Comparison of ENCODE assay signal across 12 cellular contexts in genomic region chr10:59079386-59080226, GRCh38.
DNase-seq lines count a peak whose midpoint lies in the region; ATAC-seq, FAIRE-seq and TF ChIP-seq lines count a peak whose summit lies in the region.
"Had no signal": no experiment of that assay in that cellular context is flagged by ENCODE, and none has a peak within 500 bp of the region (broad histone marks: within the 10 kb centered on the region; RNA-seq: fewer than 3 reads in every experiment).

No MANE protein-coding gene starts in this region.

- no peak for ATAC-seq in HepG2
- ATAC-seq in CD8-positive, alpha-beta T cell, result no peak
- no peak for ATAC-seq in HG02623 (IDR thresholded peaks at IDR 0.05; ENCODE audit: unreplicated experiment)
- ATAC-seq: effector memory CD8-positive, alpha-beta T cell; Panc1 had no signal

- no peak overlapping the region for H3K4me3 ChIP-seq in ACC112 (ENCODE audit: low read depth, low read length)
- H3K4me3 ChIP-seq in HepG2 (replicated peaks in 1 of 3; ENCODE audit: insufficient read depth in 1 of 3, low read depth in 2 of 3, low read length in 3 of 3), result no peak overlapping the region
- no peak overlapping the region for H3K4me3 ChIP-seq in CD8-positive, alpha-beta T cell (ENCODE audit: low read depth, low read length)
- H3K4me3 ChIP-seq: BLaER1 treated with 17β-estradiol and CSF1 and Interleukin-3, amounts not matched to agents 10 nM and 100 nM had no signal

- CTCF ChIA-PET in HepG2 (lab: Yijun Ruan, JAX; ENCODE audit: low intra/inter-chr PET ratio, low total read pairs), result no interaction called here
- CTCF ChIA-PET in CD8-positive, alpha-beta T cell (lab: Charles Lee), result no interaction called here

- DNase-seq in LHCN-M2 (ENCODE audit: low read depth), result peak; percentile 90
- DNase-seq in HepG2 (ENCODE audit: low spot score), result peak; percentile 39
- no peak for DNase-seq in NCI-H82 treated with DMSO at 0.1 percent for 48 hours (lab: John Stamatoyannopoulos, UW; ENCODE audit: unreplicated experiment)
- no peak for DNase-seq in CD8-positive, alpha-beta T cell
- DNase-seq in central memory CD4-positive, alpha-beta T cell, result no peak
- DNase-seq: effector memory CD8-positive, alpha-beta T cell had no signal

- H3K4me1 Mint-ChIP-seq in CD8-positive, alpha-beta T cell (ENCODE audit: low read depth), result no peaks in the 10 kb centered on the region

- peak in 1 of 2 experiments; percentile 31; a peak in 1 of 4 replicates for TF ChIP-seq EP300 in HepG2 (IDR thresholded peaks at IDR 0.05; ENCODE audit: low read depth in 2 of 2, low read length in 2 of 2)
- no peak for TF ChIP-seq EP300 in HepG2 (CRISPR knock-in tag; IDR thresholded peaks at IDR 0.05; ENCODE audit: borderline replicate concordance)

- 77% methylated on average over 4 of the region's 4 CpGs for WGBS in HepG2 (ENCODE audit: low lambda C conversion rate)

- no peaks in the 10 kb centered on the region for H3K79me2 ChIP-seq in ACC112 (ENCODE audit: control insufficient read depth, insufficient read depth, low read length, unreplicated experiment)
- peaks cover 10% of the 10 kb centered on the region for H3K79me2 ChIP-seq in HepG2 (ENCODE audit: insufficient read depth, low read length)

- H3K9ac ChIP-seq in HepG2 (ENCODE audit: insufficient read depth, low read depth, low read length), result no peak overlapping the region
- H3K9ac ChIP-seq: BLaER1 treated with 17β-estradiol and CSF1 and Interleukin-3, amounts not matched to agents 10 nM and 100 nM had no signal

- no peak for TF ChIP-seq RAD21 in HepG2 (CRISPR knock-in tag; IDR thresholded peaks at IDR 0.05)

- H3K36me3 ChIP-seq in ACC112 (ENCODE audit: insufficient read depth, low read length), result no peaks in the 10 kb centered on the region
- H3K36me3 ChIP-seq in HepG2 (replicated peaks in 1 of 2; ENCODE audit: control insufficient read depth in 1 of 2, insufficient read depth in 2 of 2, low read length in 2 of 2), result no peaks in the 10 kb centered on the region
- no peaks in the 10 kb centered on the region for H3K36me3 ChIP-seq in CD8-positive, alpha-beta T cell (ENCODE audit: insufficient read depth, low read length)
- H3K36me3 ChIP-seq: BLaER1 treated with 17β-estradiol and CSF1 and Interleukin-3, amounts not matched to agents 10 nM and 100 nM had no signal

- no peaks in the 10 kb centered on the region for H3K9me3 Mint-ChIP-seq in CD8-positive, alpha-beta T cell
- H3K9me3 Mint-ChIP-seq: neural crest cell had no signal

- no peak for TF ChIP-seq CTCF in HepG2 (CRISPR knock-in tag; IDR thresholded peaks at IDR 0.05)
- TF ChIP-seq CTCF in CD8-positive, alpha-beta T cell (IDR thresholded peaks at IDR 0.05), result no peak

- in situ Hi-C loops in HepG2 (cut with HindIII; ENCODE audit: extremely low pct_ligation_motif_present, low pct_unique_long_range_greater_than_20kb), result loop anchor here (10.0 kb wide), 2 partner anchors 95 to 115 kb away; partner anchors contain the start of gene PHYHIPL

- no peak for TF ChIP-seq POLR2A in HepG2 (IDR thresholded peaks at IDR 0.05; ENCODE audit: insufficient read depth in 1 of 2, low read depth in 2 of 2, low read length in 2 of 2)

- no peak overlapping the region for H3K4me3 Mint-ChIP-seq in CD8-positive, alpha-beta T cell
- H3K4me3 Mint-ChIP-seq: effector memory CD8-positive, alpha-beta T cell; neural crest cell had no signal

- H4K20me1 ChIP-seq in HepG2 (ENCODE audit: insufficient read depth, low read length), result no peaks in the 10 kb centered on the region
- H4K20me1 ChIP-seq: BLaER1 treated with 17β-estradiol and CSF1 and Interleukin-3, amounts not matched to agents 10 nM and 100 nM had no signal

- FAIRE-seq in HepG2 (lab: Jason Lieb, UNC), result no peak

- H3K4me1 ChIP-seq in ACC112 (ENCODE audit: control insufficient read depth, insufficient read depth, low read length, unreplicated experiment) (peaks cover 18% of the 10 kb centered on the region), HepG2 (ENCODE audit: insufficient read depth, low read length) (peaks cover 67% of the 10 kb centered on the region)
- no peaks in the 10 kb centered on the region for H3K4me1 ChIP-seq in CD8-positive, alpha-beta T cell (ENCODE audit: insufficient read depth, low read length)

- no peaks in the 10 kb centered on the region for H3K27me3 Mint-ChIP-seq in CD8-positive, alpha-beta T cell (ENCODE audit: low read depth)
- H3K27me3 Mint-ChIP-seq: effector memory CD8-positive, alpha-beta T cell had no signal

- no TSS peak for BruUV-seq in HepG2 (replicated peaks; lab: Mats Ljungman, UMichigan)

- H3K27ac Mint-ChIP-seq in CD8-positive, alpha-beta T cell, result no peak overlapping the region
- H3K27ac Mint-ChIP-seq: effector memory CD8-positive, alpha-beta T cell had no signal

- intact Hi-C loops in HepG2 (cut with micrococcal nuclease; ENCODE audit: unreplicated experiment), result no loop called here
- intact Hi-C loops in CD8-positive, alpha-beta T cell (cut with DNase I, micrococcal nuclease), result no loop called here

- no peak overlapping the region for H2AFZ ChIP-seq in ACC112 (ENCODE audit: low read length, unreplicated experiment)
- H2AFZ ChIP-seq in HepG2 (ENCODE audit: low read length), result peak overlapping the region; percentile 35

- peaks cover 4% of the 10 kb centered on the region; the same call in 1 of the 2 replicates for H3K27me3 ChIP-seq in ACC112 (ENCODE audit: insufficient read depth, low read length)
- no peaks in the 10 kb centered on the region for H3K27me3 ChIP-seq in HepG2 (ENCODE audit: control insufficient read depth in 1 of 2, insufficient read depth in 2 of 2, low read length in 2 of 2)
- no peaks in the 10 kb centered on the region for H3K27me3 ChIP-seq in CD8-positive, alpha-beta T cell (ENCODE audit: insufficient read depth, low read length)
- H3K27me3 ChIP-seq: BLaER1 treated with 17β-estradiol and CSF1 and Interleukin-3, amounts not matched to agents 10 nM and 100 nM had no signal

- POLR2A ChIA-PET in HepG2 (lab: Yijun Ruan, JAX), result interaction anchor here (1.0 kb wide), 1 partner anchor 85 kb away, joined by 3 read pairs; no protein-coding TSS in a partner anchor
- POLR2A ChIA-PET in CD8-positive, alpha-beta T cell (lab: Charles Lee), result no interaction called here

- no peak overlapping the region for H3K4me2 ChIP-seq in HepG2 (ENCODE audit: low read depth, low read length)

- H3K36me3 Mint-ChIP-seq in CD8-positive, alpha-beta T cell, result no peaks in the 10 kb centered on the region

- H3K27ac ChIP-seq in ACC112 (ENCODE audit: low read depth, low read length) (0 out of 2 replicates have a peak overlapping the region, but pooled peaks have one; percentile 3), cingulate gyrus (ENCODE audit: low read depth, low read length) (peak overlapping the region; percentile 21), HepG2 (ENCODE audit: extremely low read length, insufficient read depth, low read length) (peak overlapping the region; percentile 35)
- no peak overlapping the region for H3K27ac ChIP-seq in CD8-positive, alpha-beta T cell (ENCODE audit: low read depth, low read length)
- H3K27ac ChIP-seq: BLaER1 treated with 17β-estradiol and CSF1 and Interleukin-3, amounts not matched to agents 10 nM and 100 nM had no signal

- no peaks in the 10 kb centered on the region for H3K9me3 ChIP-seq in HepG2 (ENCODE audit: low read length)
- no peaks in the 10 kb centered on the region for H3K9me3 ChIP-seq in CD8-positive, alpha-beta T cell (ENCODE audit: low read length)
- H3K9me3 ChIP-seq: BLaER1 treated with 17β-estradiol and CSF1 and Interleukin-3, amounts not matched to agents 10 nM and 100 nM had no signal

TF ChIP-seq in HepG2, 621 proteins besides CTCF, POLR2A, EP300 and RAD21 (continues in another document):
- TF ChIP-seq SOX13 (IDR thresholded peaks at IDR 0.05) (no peak), SOX13 (CRISPR knock-in tag; conservative IDR thresholded peaks at IDR 0.05 in 1 of 2, IDR thresholded peaks at IDR 0.05 in 1 of 2) (peak in 1 of 2 experiments; percentile 70; a peak in 2 of 4 replicates), MAFF (IDR thresholded peaks at IDR 0.05; ENCODE audit: low read depth, low read length) (0 out of 2 replicates have a peak, but pooled peaks have one; percentile 11), SOX5 (CRISPR knock-in tag; IDR thresholded peaks at IDR 0.05; ENCODE audit: borderline replicate concordance) (peak; percentile 22; the same call in 1 of the 2 replicates), ZBTB26 (CRISPR knock-in tag; IDR thresholded peaks at IDR 0.05; ENCODE audit: borderline replicate concordance) (no peak), NCOA5 (CRISPR knock-in tag; IDR thresholded peaks at IDR 0.05) (no peak)
- TF ChIP-seq, protein P1, sequence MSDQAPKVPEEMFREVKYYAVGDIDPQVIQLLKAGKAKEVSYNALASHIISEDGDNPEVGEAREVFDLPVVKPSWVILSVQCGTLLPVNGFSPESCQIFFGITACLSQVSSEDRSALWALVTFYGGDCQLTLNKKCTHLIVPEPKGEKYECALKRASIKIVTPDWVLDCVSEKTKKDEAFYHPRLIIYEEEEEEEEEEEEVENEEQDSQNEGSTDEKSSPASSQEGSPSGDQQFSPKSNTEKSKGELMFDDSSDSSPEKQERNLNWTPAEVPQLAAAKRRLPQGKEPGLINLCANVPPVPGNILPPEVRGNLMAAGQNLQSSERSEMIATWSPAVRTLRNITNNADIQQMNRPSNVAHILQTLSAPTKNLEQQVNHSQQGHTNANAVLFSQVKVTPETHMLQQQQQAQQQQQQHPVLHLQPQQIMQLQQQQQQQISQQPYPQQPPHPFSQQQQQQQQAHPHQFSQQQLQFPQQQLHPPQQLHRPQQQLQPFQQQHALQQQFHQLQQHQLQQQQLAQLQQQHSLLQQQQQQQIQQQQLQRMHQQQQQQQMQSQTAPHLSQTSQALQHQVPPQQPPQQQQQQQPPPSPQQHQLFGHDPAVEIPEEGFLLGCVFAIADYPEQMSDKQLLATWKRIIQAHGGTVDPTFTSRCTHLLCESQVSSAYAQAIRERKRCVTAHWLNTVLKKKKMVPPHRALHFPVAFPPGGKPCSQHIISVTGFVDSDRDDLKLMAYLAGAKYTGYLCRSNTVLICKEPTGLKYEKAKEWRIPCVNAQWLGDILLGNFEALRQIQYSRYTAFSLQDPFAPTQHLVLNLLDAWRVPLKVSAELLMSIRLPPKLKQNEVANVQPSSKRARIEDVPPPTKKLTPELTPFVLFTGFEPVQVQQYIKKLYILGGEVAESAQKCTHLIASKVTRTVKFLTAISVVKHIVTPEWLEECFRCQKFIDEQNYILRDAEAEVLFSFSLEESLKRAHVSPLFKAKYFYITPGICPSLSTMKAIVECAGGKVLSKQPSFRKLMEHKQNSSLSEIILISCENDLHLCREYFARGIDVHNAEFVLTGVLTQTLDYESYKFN (CRISPR knock-in tag; conservative IDR thresholded peaks at IDR 0.05), result no peak

Comparison
In these comparisons a context has a peak if more than half of its experiments do, and no peak if none do; other contexts are left out.
1. DNase-seq: peak in LHCN-M2 (single experiment) and HepG2 (single experiment); none in NCI-H82 treated with DMSO at 0.1 percent for 48 hours (single experiment), CD8-positive, alpha-beta T cell (0 of 7) and central memory CD4-positive, alpha-beta T cell (single experiment).